1 cellular context compared by ENCODE assay signal in genomic region chr18:34970106-34970505, GRCh38.
TF ChIP-seq lines count a peak whose summit lies in the region.

No MANE protein-coding gene starts in this region.

TF ChIP-seq in SK-N-SH treated with all-trans-retinoic acid at 6 μM for 48 hours, 23 proteins besides CTCF, POLR2A, EP300 and RAD21 (continued from another document):
- TF ChIP-seq PPARA (CRISPR knock-in tag; IDR thresholded peaks at IDR 0.05; ENCODE audit: borderline replicate concordance) (no peak), CREB5 (CRISPR knock-in tag; IDR thresholded peaks at IDR 0.05; ENCODE audit: low read depth) (no peak), ZNF565 (CRISPR knock-in tag; conservative IDR thresholded peaks at IDR 0.05; ENCODE audit: low read depth) (no peak), ZFP3 (CRISPR knock-in tag; IDR thresholded peaks at IDR 0.05) (no peak), BACH2 (CRISPR knock-in tag; IDR thresholded peaks at IDR 0.05; ENCODE audit: borderline replicate concordance) (no peak), ZNF70 (CRISPR knock-in tag; IDR thresholded peaks at IDR 0.05) (no peak), GLIS3 (CRISPR knock-in tag; IDR thresholded peaks at IDR 0.05) (no peak), POU6F1 (CRISPR knock-in tag; IDR thresholded peaks at IDR 0.05; ENCODE audit: borderline replicate concordance, low read depth) (no peak), ESRRG (CRISPR knock-in tag; IDR thresholded peaks at IDR 0.05) (no peak), RARB (CRISPR knock-in tag; IDR thresholded peaks at IDR 0.05) (no peak), CSRNP3 (CRISPR knock-in tag; IDR thresholded peaks at IDR 0.05) (no peak), SNAI2 (CRISPR knock-in tag; IDR thresholded peaks at IDR 0.05) (no peak), PATZ1 (CRISPR knock-in tag; IDR thresholded peaks at IDR 0.05; ENCODE audit: borderline replicate concordance) (no peak), ZFP30 (CRISPR knock-in tag; IDR thresholded peaks at IDR 0.05) (no peak), TOX (CRISPR knock-in tag; IDR thresholded peaks at IDR 0.05; ENCODE audit: borderline replicate concordance) (no peak), ZNF8 (CRISPR knock-in tag; IDR thresholded peaks at IDR 0.05) (no peak), TSHZ2 (CRISPR knock-in tag; IDR thresholded peaks at IDR 0.05) (no peak)
TF ChIP-seq in SK-N-SH treated with all-trans-retinoic acid at 6 μM for 48 hours: peak in this region for 0.
